Comparison of ENCODE assay signal across 9 cellular contexts in genomic region chr17:33647976-33648375, GRCh38.
DNase-seq lines count a peak whose midpoint lies in the region; ATAC-seq, FAIRE-seq and TF ChIP-seq lines count a peak whose summit lies in the region.
"Had no signal": no experiment of that assay in that cellular context is flagged by ENCODE, and none has a peak within 500 bp of the region (broad histone marks: within the 10 kb centered on the region; RNA-seq: fewer than 3 reads in every experiment).

No MANE protein-coding gene starts in this region.

- no peak for FAIRE-seq in D721Med (lab: Jason Lieb, UNC)
- FAIRE-seq: islet of Langerhans had no signal

- H3K79me2 ChIP-seq in mesendoderm (ENCODE audit: control insufficient read depth, insufficient read depth, low read length) = no peaks in the 10 kb centered on the region

- no peak overlapping the region for H3K27ac ChIP-seq in mesendoderm (ENCODE audit: low read depth, low read length)

- H4K5ac ChIP-seq in mesendoderm (ENCODE audit: low read length) = no peak overlapping the region

- H3K27me3 ChIP-seq in mesendoderm (ENCODE audit: insufficient read depth, low read length, poor library complexity) = no peaks in the 10 kb centered on the region

- no CpG with 5 or more reads among the region's 2 CpGs for WGBS in mesendoderm (ENCODE audit: extremely low coverage, insufficient coverage, low lambda C conversion rate)

- H3K79me1 ChIP-seq in mesendoderm (ENCODE audit: low read length) = no peaks in the 10 kb centered on the region

- no peaks in the 10 kb centered on the region for H3K4me1 ChIP-seq in mesendoderm (ENCODE audit: control insufficient read depth, low read depth, low read length)

- DNase-seq in D721Med (ENCODE audit: insufficient read length, low spot score) (no peak), cerebellum (ENCODE audit: low spot score) (peak; percentile 28), mesendoderm (peak; percentile 38), UCSD-AML1 (lab: John Stamatoyannopoulos, UW; ENCODE audit: unreplicated experiment) (no peak), NCI-H2171 treated with DMSO at 0.1 percent for 48 hours (lab: John Stamatoyannopoulos, UW) (no peak)
- peak; percentile 5 for DNase-seq in Jurkat, Clone E6-1 (ENCODE audit: low read depth, low spot score)

- no peak overlapping the region for H3K23ac ChIP-seq in mesendoderm (ENCODE audit: low read length)

- ATAC-seq in GM21723 (IDR thresholded peaks at IDR 0.05; ENCODE audit: unreplicated experiment) (no peak), HG02588 (IDR thresholded peaks at IDR 0.05; ENCODE audit: unreplicated experiment) (no peak)

- no peak overlapping the region for H3K18ac ChIP-seq in mesendoderm (ENCODE audit: low read length)

- H2BK5ac ChIP-seq in mesendoderm (ENCODE audit: low read length) = no peak overlapping the region

- H4K8ac ChIP-seq in mesendoderm (ENCODE audit: low read depth, low read length) = no peak overlapping the region

- no peak overlapping the region for H2AK5ac ChIP-seq in mesendoderm (ENCODE audit: low read length)

- H3K4ac ChIP-seq in mesendoderm (ENCODE audit: low read depth, low read length) = no peak overlapping the region

- no peak overlapping the region for H3K4me3 ChIP-seq in Jurkat, Clone E6-1 (ENCODE audit: low read length)
- no peak overlapping the region for H3K4me3 ChIP-seq in mesendoderm (ENCODE audit: low read length)

- no peak overlapping the region for H3K4me2 ChIP-seq in mesendoderm (ENCODE audit: low read length)

- H2BK15ac ChIP-seq in mesendoderm (replicated peaks; ENCODE audit: low read depth) = no peak overlapping the region

- H2BK120ac ChIP-seq in mesendoderm (ENCODE audit: low read depth, low read length) = no peak overlapping the region

- H3K9ac ChIP-seq in mesendoderm (ENCODE audit: low read length) = no peak overlapping the region

- no peaks in the 10 kb centered on the region for H3K36me3 ChIP-seq in mesendoderm (ENCODE audit: control insufficient read depth, insufficient read depth, low read length)

- peak; percentile 51 for TF ChIP-seq CTCF in D721Med (IDR thresholded peaks at IDR 0.05; ENCODE audit: insufficient read depth, missing control alignments)

- H3K56ac ChIP-seq in mesendoderm (ENCODE audit: low read length) = no peak overlapping the region

Comparison
In these comparisons a context has a peak if more than half of its experiments do, and no peak if none do; other contexts are left out.
1. DNase-seq: peak in Jurkat, Clone E6-1 (single experiment), cerebellum (single experiment) and mesendoderm (single experiment); none in D721Med (single experiment), UCSD-AML1 (single experiment) and NCI-H2171 treated with DMSO at 0.1 percent for 48 hours (single experiment).